In genomic region chr10:95478935-95479334, GRCh38 we compare ENCODE assay signal across 14 cellular contexts.
A peak's percentile ranks its signal among the peaks of the same experiment; 100 is the strongest.
DNase-seq lines count a peak whose midpoint lies in the region; ATAC-seq and TF ChIP-seq lines count a peak whose summit lies in the region.
"Had no signal": no experiment of that assay in that cellular context is flagged by ENCODE, and none has a peak within 500 bp of the region (broad histone marks: within the 10 kb centered on the region; RNA-seq: fewer than 3 reads in every experiment).

No MANE protein-coding gene starts in this region.

- no peak overlapping the region for H3K9ac ChIP-seq in parathyroid adenoma

- H3K9me3 Mint-ChIP-seq in osteocyte (ENCODE audit: unreplicated experiment): no peaks in the 10 kb centered on the region
- H3K9me3 Mint-ChIP-seq: activated naive CD4-positive, alpha-beta T cell treated with anti-CD3 and anti-CD28 coated beads for 36 hours had no signal

- 48 to 56% methylated on average over 3 of the region's 3 CpGs for WGBS in upper lobe of left lung, 2 donors

- H3K27me3 ChIP-seq in parathyroid adenoma (ENCODE audit: control insufficient read depth, insufficient read depth, low read length) (no peaks in the 10 kb centered on the region), upper lobe of left lung (no peaks in the 10 kb centered on the region), SJCRH30 (no peaks in the 10 kb centered on the region)
- H3K27me3 ChIP-seq: neutrophil had no signal

- H3K27ac ChIP-seq in coronary artery: peak overlapping the region; percentile 88 to 94
- H3K27ac ChIP-seq in parathyroid adenoma: peak overlapping the region; percentile 84
- peak overlapping the region; percentile 80 to 86 (median 83) for H3K27ac ChIP-seq in upper lobe of left lung
- H3K27ac ChIP-seq in SJCRH30: no peak overlapping the region
- H3K27ac ChIP-seq: C4-2B, foreskin keratinocyte, neutrophil had no signal

- no peaks in the 10 kb centered on the region for H3K79me2 ChIP-seq in parathyroid adenoma

- in situ Hi-C loops in KBM-7 (cut with MboI; ENCODE audit: low pct_unique_long_range_greater_than_20kb, low sequenced_read_pairs): no loop called here

- peaks cover 12% of the 10 kb centered on the region for H3K27me3 Mint-ChIP-seq in osteocyte (ENCODE audit: unreplicated experiment)

- no peak overlapping the region for H3K4me3 ChIP-seq in coronary artery
- H3K4me3 ChIP-seq in parathyroid adenoma (ENCODE audit: low read depth, low read length): no peak overlapping the region
- no peak overlapping the region for H3K4me3 ChIP-seq in upper lobe of left lung
- no peak overlapping the region for H3K4me3 ChIP-seq in SJCRH30

- ATAC-seq in left ventricle myocardium superior (peak; percentile 21), upper lobe of left lung (ENCODE audit: low FRiP score in 2 of 2) (peak in 1 of 2 donors; percentile 48)

- H3K4me1 ChIP-seq in parathyroid adenoma (peaks cover 24% of the 10 kb centered on the region), upper lobe of left lung (peaks cover 40 to 66% (median 62%) of the 10 kb centered on the region in 4 donors), SJCRH30 (peaks cover 18% of the 10 kb centered on the region)
- H3K4me1 ChIP-seq: foreskin keratinocyte had no signal

- H3K4me3 Mint-ChIP-seq in osteocyte (ENCODE audit: unreplicated experiment): no peak overlapping the region
- H3K4me3 Mint-ChIP-seq: activated naive CD4-positive, alpha-beta T cell treated with anti-CD3 and anti-CD28 coated beads for 36 hours had no signal

- peaks cover 5% of the 10 kb centered on the region for H3K4me1 Mint-ChIP-seq in osteocyte (ENCODE audit: unreplicated experiment)

- no peak overlapping the region for H3K4me2 ChIP-seq in parathyroid adenoma (ENCODE audit: low read length)

- H2AFZ ChIP-seq in parathyroid adenoma: peak overlapping the region; percentile 67

- TF ChIP-seq CTCF in coronary artery (IDR thresholded peaks at IDR 0.05): no peak
- no peak for TF ChIP-seq CTCF in parathyroid adenoma (IDR thresholded peaks at IDR 0.05)
- TF ChIP-seq CTCF in upper lobe of left lung (IDR thresholded peaks at IDR 0.05): no peak
- no peak for TF ChIP-seq CTCF in osteocyte (IDR thresholded peaks at IDR 0.05)

- H3K36me3 ChIP-seq in parathyroid adenoma (ENCODE audit: control insufficient read depth, insufficient read depth, low read length) (no peaks in the 10 kb centered on the region), upper lobe of left lung (no peaks in the 10 kb centered on the region), SJCRH30 (no peaks in the 10 kb centered on the region)
- H3K36me3 ChIP-seq: neutrophil had no signal

- H3K9me3 ChIP-seq in parathyroid adenoma (ENCODE audit: control insufficient read depth, low read length) (no peaks in the 10 kb centered on the region), upper lobe of left lung (no peaks in the 10 kb centered on the region), SJCRH30 (replicated peaks) (no peaks in the 10 kb centered on the region)
- H3K9me3 ChIP-seq: neutrophil had no signal

- TF ChIP-seq EP300 in upper lobe of left lung (IDR thresholded peaks at IDR 0.05): peak; percentile 57 to 98 (median 78)

- no peak for TF ChIP-seq POLR2A in upper lobe of left lung (IDR thresholded peaks at IDR 0.05)

- no peaks in the 10 kb centered on the region for H3K36me3 Mint-ChIP-seq in osteocyte (ENCODE audit: unreplicated experiment)

- intact Hi-C loops in left ventricle myocardium superior (cut with micrococcal nuclease): no loop called here

- H3K27ac Mint-ChIP-seq in osteocyte (ENCODE audit: unreplicated experiment): no peak overlapping the region
- H3K27ac Mint-ChIP-seq: activated naive CD4-positive, alpha-beta T cell treated with anti-CD3 and anti-CD28 coated beads for 36 hours had no signal

- DNase-seq in coronary artery (ENCODE audit: low spot score) (peak; percentile 81), left ventricle myocardium superior (no peak), upper lobe of left lung (no peak), SJCRH30 (no peak), osteocyte (ENCODE audit: extremely low spot score, unreplicated experiment) (no peak), KBM-7 (no peak)
- DNase-seq in effector CD4-positive, alpha-beta T cell: no peak
- DNase-seq: activated naive CD4-positive, alpha-beta T cell treated with anti-CD3 and anti-CD28 coated beads for 36 hours; foreskin keratinocyte; GOT3; NCI-H2107 had no signal
